11 cellular contexts compared by ENCODE assay signal in the genomic region with DNA sequence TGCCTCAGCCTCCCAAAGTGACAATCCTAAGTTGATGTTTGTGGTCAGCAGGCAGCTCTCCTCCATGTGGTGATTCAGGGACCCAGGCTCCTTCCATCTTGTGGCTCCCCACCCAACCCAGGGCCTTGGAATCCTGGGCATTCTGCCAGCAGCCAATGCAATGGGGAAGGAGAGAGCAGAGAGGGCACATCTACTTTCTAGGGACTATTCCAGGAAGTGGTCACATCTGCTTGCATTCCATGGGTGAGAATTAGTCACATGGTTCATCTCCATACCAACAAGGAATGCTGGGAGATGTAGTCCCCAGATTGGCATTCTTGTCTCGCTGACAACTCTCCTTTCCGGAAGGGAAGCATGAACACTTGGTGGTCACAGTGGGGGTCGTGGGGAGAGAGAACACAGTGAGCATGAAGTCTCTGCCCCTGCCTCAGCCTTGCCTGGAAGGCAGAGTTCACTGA. TPM values are rescaled to one million over a fixed set of nuclear protein-coding genes. Genes with fewer than 3 reads are reported as not detected.
DNase-seq lines count a peak whose midpoint lies in the region; ATAC-seq and TF ChIP-seq lines count a peak whose summit lies in the region.
"Had no signal": no experiment of that assay in that cellular context is flagged by ENCODE, and none has a peak within 500 bp of the region (broad histone marks: within the 10 kb centered on the region; RNA-seq: fewer than 3 reads in every experiment).

No MANE protein-coding gene starts in this region.

- H2AFZ ChIP-seq in osteoblast (ENCODE audit: low read length) = no peak overlapping the region

- no peak for TF ChIP-seq CTCF in brain microvascular endothelial cell (IDR thresholded peaks at IDR 0.05; ENCODE audit: low read depth, low read length, missing control alignments)
- no peak for TF ChIP-seq CTCF in osteoblast (IDR thresholded peaks at IDR 0.05; ENCODE audit: extremely low read depth, low read depth, low read length)
- no peak for TF ChIP-seq CTCF in vagina (IDR thresholded peaks at IDR 0.05)

- intact Hi-C loops in vagina (cut with DNase I) = no loop called here

- no peak for ATAC-seq in HG03565 (IDR thresholded peaks at IDR 0.05; ENCODE audit: unreplicated experiment)
- ATAC-seq in HG03280 (IDR thresholded peaks at IDR 0.05; ENCODE audit: unreplicated experiment) = no peak
- ATAC-seq: sciatic nerve had no signal

- no peaks in the 10 kb centered on the region for H3K27me3 ChIP-seq in brain microvascular endothelial cell (replicated peaks)
- no peaks in the 10 kb centered on the region for H3K27me3 ChIP-seq in osteoblast (ENCODE audit: insufficient read depth, low read length)
- H3K27me3 ChIP-seq in vagina = no peaks in the 10 kb centered on the region

- no peak overlapping the region for H3K4me2 ChIP-seq in osteoblast (ENCODE audit: insufficient read depth, low read length)

- in situ Hi-C loops in brain microvascular endothelial cell (cut with HindIII; ENCODE audit: low pct_ligation_motif_present, low sequenced_read_pairs) = no loop called here

- H3K79me2 ChIP-seq in osteoblast (ENCODE audit: insufficient read depth, low read length) = no peaks in the 10 kb centered on the region

- peak; percentile 44 to 51 for DNase-seq in NCI-H524 (lab: John Stamatoyannopoulos, UW)
- DNase-seq in NCI-H524 treated with DMSO at 0.1 percent for 48 hours (lab: John Stamatoyannopoulos, UW) = no peak
- DNase-seq in NCI-H1694 treated with DMSO at 0.1 percent for 48 hours (lab: John Stamatoyannopoulos, UW) = peak; percentile 51
- peak; percentile 58 for DNase-seq in brain microvascular endothelial cell
- peak; percentile 66 for DNase-seq in osteoblast (ENCODE audit: insufficient read length, low spot score, missing footprints)
- no peak for DNase-seq in vagina (ENCODE audit: extremely low spot score in 2 of 2)
- DNase-seq: NCI-H1105 treated with DMSO at 0.1 percent for 48 hours had no signal

- H3K36me3 ChIP-seq in brain microvascular endothelial cell (replicated peaks) = no peaks in the 10 kb centered on the region
- H3K36me3 ChIP-seq in osteoblast (ENCODE audit: insufficient read depth, low read length) = no peaks in the 10 kb centered on the region
- H3K36me3 ChIP-seq in vagina = no peaks in the 10 kb centered on the region

- no peaks in the 10 kb centered on the region for H3K4me1 ChIP-seq in osteoblast (ENCODE audit: insufficient read depth, low read length)
- H3K4me1 ChIP-seq in vagina = no peaks in the 10 kb centered on the region

- no peak overlapping the region for H3K4me3 ChIP-seq in brain microvascular endothelial cell (ENCODE audit: low read depth, low read length)
- H3K4me3 ChIP-seq in osteoblast (ENCODE audit: insufficient read depth, low read length) = no peak overlapping the region
- no peak overlapping the region for H3K4me3 ChIP-seq in vagina

- H4K20me1 ChIP-seq in osteoblast (ENCODE audit: insufficient read depth, low read length) = peaks cover 4% of the 10 kb centered on the region

- no peak overlapping the region for H3K27ac ChIP-seq in brain microvascular endothelial cell
- no peak overlapping the region for H3K27ac ChIP-seq in osteoblast (ENCODE audit: low read depth, low read length)
- H3K27ac ChIP-seq in vagina = no peak overlapping the region

- H3K9me3 ChIP-seq in osteoblast (ENCODE audit: low read depth, low read length) = no peaks in the 10 kb centered on the region
- no peaks in the 10 kb centered on the region for H3K9me3 ChIP-seq in vagina

- TF ChIP-seq POLR2A in vagina (IDR thresholded peaks at IDR 0.05) = no peak

RNA-seq across cellular contexts. Expression of gene SRRM3, which starts 9.9 kb away (rescaled TPM):
- 0.29 and 0.36 TPM in 2 replicates for total RNA-seq in osteoblast
- 9.8 TPM for total RNA-seq in vagina
- total RNA-seq: epithelial cell of proximal tubule had no signal

Comparison
In these comparisons a context has a peak if more than half of its experiments do, and no peak if none do; other contexts are left out.
1. DNase-seq: peak in NCI-H524 (2 of 2), NCI-H1694 treated with DMSO at 0.1 percent for 48 hours (single experiment), brain microvascular endothelial cell (single experiment) and osteoblast (single experiment); none in NCI-H524 treated with DMSO at 0.1 percent for 48 hours (single experiment) and vagina (0 of 2).